9 cellular contexts compared by ENCODE assay signal in genomic region chr9:101737705-101738565, GRCh38. TPM values are rescaled to one million over a fixed set of nuclear protein-coding genes. Genes with fewer than 3 reads are reported as not detected.
DNase-seq lines count a peak whose midpoint lies in the region; ATAC-seq and TF ChIP-seq lines count a peak whose summit lies in the region.
"Had no signal": no experiment of that assay in that cellular context is flagged by ENCODE, and none has a peak within 500 bp of the region (broad histone marks: within the 10 kb centered on the region; RNA-seq: fewer than 3 reads in every experiment).

No MANE protein-coding gene starts in this region.

- H3K27me3 Mint-ChIP-seq in activated CD4-positive, alpha-beta T cell treated with anti-CD3 and anti-CD28 coated beads for 36 hours, result peaks cover 51% of the 10 kb centered on the region
- peaks cover 36% of the 10 kb centered on the region for H3K27me3 Mint-ChIP-seq in activated T-helper 17 cell treated with anti-CD3 and anti-CD28 coated beads, Interleukin-2, amount 50 U/mL, for 72 hours
- H3K27me3 Mint-ChIP-seq in effector memory CD8-positive, alpha-beta T cell, result peaks cover 14 to 35% of the 10 kb centered on the region in 2 donors

- peaks cover 9 to 18% of the 10 kb centered on the region in 2 donors for H3K4me1 ChIP-seq in thoracic aorta (ENCODE audit: control insufficient read depth in 1 of 2, low read depth in 2 of 2)

- no peaks in the 10 kb centered on the region for H3K9me3 ChIP-seq in thoracic aorta

- no peak overlapping the region for H3K27ac Mint-ChIP-seq in activated CD4-positive, alpha-beta T cell treated with anti-CD3 and anti-CD28 coated beads for 36 hours
- no peak overlapping the region for H3K27ac Mint-ChIP-seq in activated T-helper 17 cell treated with anti-CD3 and anti-CD28 coated beads, Interleukin-2, amount 50 U/mL, for 72 hours
- no peak overlapping the region for H3K27ac Mint-ChIP-seq in effector memory CD8-positive, alpha-beta T cell

- POLR2A ChIA-PET in activated CD4-positive, alpha-beta T cell treated with anti-CD3 and anti-CD28 coated beads for 36 hours (lab: Charles Lee), result no interaction called here

- peak; percentile 7 for DNase-seq in activated CD4-positive, alpha-beta T cell treated with anti-CD3 and anti-CD28 coated beads for 36 hours
- DNase-seq in activated CD4-positive, alpha-beta T cell treated with anti-CD3 and anti-CD28 coated beads, Interleukin-2, amount 50 U/mL, for 1 hour, result no peak
- DNase-seq in left lobe of liver (ENCODE audit: low spot score), result peak; percentile 57
- no peak for DNase-seq in thoracic aorta (ENCODE audit: low spot score)
- DNase-seq in effector memory CD8-positive, alpha-beta T cell, result no peak
- DNase-seq in stimulated activated CD4-positive, alpha-beta T cell treated with anti-CD3 and anti-CD28 coated beads, Interleukin-2, amount 100 ng/mL, for 24 hours, result no peak

- CTCF ChIA-PET in activated CD4-positive, alpha-beta T cell treated with anti-CD3 and anti-CD28 coated beads for 36 hours (lab: Charles Lee), result interaction anchor here (0.7 kb wide), 1 partner anchor 9 kb away, joined by 4 read pairs; no protein-coding TSS in a partner anchor

- peak overlapping the region; percentile 66 for H3K4me3 ChIP-seq in thoracic aorta

- no peaks in the 10 kb centered on the region for H3K27me3 ChIP-seq in thoracic aorta (replicated peaks; ENCODE audit: insufficient read depth)

- H3K27ac ChIP-seq in thoracic aorta, result no peak overlapping the region

- no peaks in the 10 kb centered on the region for H3K9me3 Mint-ChIP-seq in activated CD4-positive, alpha-beta T cell treated with anti-CD3 and anti-CD28 coated beads for 36 hours (ENCODE audit: low read depth)
- no peaks in the 10 kb centered on the region for H3K9me3 Mint-ChIP-seq in activated T-helper 17 cell treated with anti-CD3 and anti-CD28 coated beads, Interleukin-2, amount 50 U/mL, for 72 hours
- no peaks in the 10 kb centered on the region for H3K9me3 Mint-ChIP-seq in effector memory CD8-positive, alpha-beta T cell

- intact Hi-C loops in activated CD4-positive, alpha-beta T cell treated with anti-CD3 and anti-CD28 coated beads for 36 hours (cut with DNase I, micrococcal nuclease), result no loop called here

- TF ChIP-seq CTCF in thoracic aorta (IDR thresholded peaks at IDR 0.05), result no peak

- no peak for ATAC-seq in activated CD4-positive, alpha-beta T cell treated with anti-CD3 and anti-CD28 coated beads for 36 hours
- no peak for ATAC-seq in activated T-helper 17 cell treated with anti-CD3 and anti-CD28 coated beads, Interleukin-2, amount 50 U/mL, for 72 hours (replicated peaks)
- peak; percentile 96 for ATAC-seq in left lobe of liver
- no peak for ATAC-seq in thoracic aorta (ENCODE audit: insufficient number of reproducible peaks, low FRiP score, low read depth)
- ATAC-seq in effector memory CD8-positive, alpha-beta T cell (replicated peaks), result no peak
- ATAC-seq in GM19035 (IDR thresholded peaks at IDR 0.05; ENCODE audit: unreplicated experiment), result no peak

- H3K36me3 ChIP-seq in thoracic aorta, result no peaks in the 10 kb centered on the region

- no peaks in the 10 kb centered on the region for H3K36me3 Mint-ChIP-seq in activated CD4-positive, alpha-beta T cell treated with anti-CD3 and anti-CD28 coated beads for 36 hours (ENCODE audit: low read depth)
- H3K36me3 Mint-ChIP-seq in activated T-helper 17 cell treated with anti-CD3 and anti-CD28 coated beads, Interleukin-2, amount 50 U/mL, for 72 hours (ENCODE audit: low read depth), result no peaks in the 10 kb centered on the region
- H3K36me3 Mint-ChIP-seq in effector memory CD8-positive, alpha-beta T cell (ENCODE audit: insufficient read depth), result no peaks in the 10 kb centered on the region

- peak overlapping the region; percentile 11 for H3K4me3 Mint-ChIP-seq in activated CD4-positive, alpha-beta T cell treated with anti-CD3 and anti-CD28 coated beads for 36 hours
- peak overlapping the region; percentile 24 for H3K4me3 Mint-ChIP-seq in activated T-helper 17 cell treated with anti-CD3 and anti-CD28 coated beads, Interleukin-2, amount 50 U/mL, for 72 hours
- no peak overlapping the region for H3K4me3 Mint-ChIP-seq in effector memory CD8-positive, alpha-beta T cell

- peaks cover 4% of the 10 kb centered on the region for H3K4me1 Mint-ChIP-seq in activated CD4-positive, alpha-beta T cell treated with anti-CD3 and anti-CD28 coated beads for 36 hours
- no peaks in the 10 kb centered on the region for H3K4me1 Mint-ChIP-seq in activated T-helper 17 cell treated with anti-CD3 and anti-CD28 coated beads, Interleukin-2, amount 50 U/mL, for 72 hours
- no peaks in the 10 kb centered on the region for H3K4me1 Mint-ChIP-seq in effector memory CD8-positive, alpha-beta T cell (ENCODE audit: low read depth in 2 of 2)

RNA-seq across cellular contexts. Expression of gene GRIN3A, which starts 0.5 kb away (rescaled TPM):
- not detected for total RNA-seq in activated CD4-positive, alpha-beta T cell treated with anti-CD3 and anti-CD28 coated beads for 36 hours
- total RNA-seq in activated T-helper 17 cell treated with anti-CD3 and anti-CD28 coated beads, Interleukin-2, amount 50 U/mL, for 72 hours, result not detected
- 0.08 TPM for total RNA-seq in left lobe of liver
- under 1 TPM in 1 of 2 donors, not detected in 1; 0.21 TPM for total RNA-seq in thoracic aorta
- total RNA-seq: bronchial epithelial cell had no signal

Comparison
In these comparisons a context has a peak if more than half of its experiments do, and no peak if none do; other contexts are left out.
1. DNase-seq: peak in activated CD4-positive, alpha-beta T cell treated with anti-CD3 and anti-CD28 coated beads for 36 hours (single experiment) and left lobe of liver (single experiment); none in activated CD4-positive, alpha-beta T cell treated with anti-CD3 and anti-CD28 coated beads, Interleukin-2, amount 50 U/mL, for 1 hour (single experiment), thoracic aorta (single experiment), effector memory CD8-positive, alpha-beta T cell (0 of 3) and stimulated activated CD4-positive, alpha-beta T cell treated with anti-CD3 and anti-CD28 coated beads, Interleukin-2, amount 100 ng/mL, for 24 hours (0 of 2).
2. H3K4me3 Mint-ChIP-seq: peak in activated CD4-positive, alpha-beta T cell treated with anti-CD3 and anti-CD28 coated beads for 36 hours (single experiment) and activated T-helper 17 cell treated with anti-CD3 and anti-CD28 coated beads, Interleukin-2, amount 50 U/mL, for 72 hours (single experiment); none in effector memory CD8-positive, alpha-beta T cell (0 of 2).